In the genomic region with DNA sequence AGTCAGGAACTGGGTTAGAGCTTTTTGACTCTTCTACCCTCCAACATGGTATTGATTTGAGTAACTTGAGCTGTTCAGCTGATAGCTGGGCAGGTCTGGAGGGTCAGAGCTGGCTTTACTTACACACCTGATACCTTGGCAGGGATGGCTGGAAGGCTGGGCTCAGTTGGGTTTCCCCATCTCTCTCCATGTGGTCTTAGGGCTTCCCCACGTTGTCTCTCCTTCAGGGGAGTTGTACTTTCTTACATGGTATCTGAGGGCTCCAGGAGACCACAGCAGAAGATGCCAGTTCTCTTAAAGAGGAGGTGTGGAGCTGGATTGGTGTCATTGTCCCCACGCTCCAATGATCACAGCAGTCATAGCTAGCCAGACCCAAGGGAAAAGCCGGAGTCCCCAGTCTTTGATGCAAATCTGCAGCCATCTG, we compare ENCODE assay signal across 13 cellular contexts. TPM values are rescaled to one million over a fixed set of nuclear protein-coding genes. Genes with fewer than 3 reads are reported as not detected.
DNase-seq lines count a peak whose midpoint lies in the region; ATAC-seq, FAIRE-seq and TF ChIP-seq lines count a peak whose summit lies in the region.
"Had no signal": no experiment of that assay in that cellular context is flagged by ENCODE, and none has a peak within 500 bp of the region (broad histone marks: within the 10 kb centered on the region; RNA-seq: fewer than 3 reads in every experiment).

No MANE protein-coding gene starts in this region.

- no peaks in the 10 kb centered on the region for H3K27me3 Mint-ChIP-seq in neural progenitor cell (ENCODE audit: insufficient read depth, low read depth)
- H3K27me3 Mint-ChIP-seq: activated T-cell treated with anti-CD3 and anti-CD28 coated beads, Interleukin-2, amount 50 U/mL, for 24 hours had no signal

- H2AFZ ChIP-seq in neural progenitor cell (replicated peaks): no peak overlapping the region

- no peaks in the 10 kb centered on the region for H3K9me3 ChIP-seq in neural progenitor cell (ENCODE audit: low read depth)
- H3K9me3 ChIP-seq: lower lobe of right lung, stomach had no signal

- no peak for TF ChIP-seq POLR2A in GM12891 (IDR thresholded peaks at IDR 0.05; ENCODE audit: low read depth, low read length)

- no peaks in the 10 kb centered on the region for H3F3A ChIP-seq in neural progenitor cell (ENCODE audit: low read depth)

- H3K4me3 ChIP-seq in neural progenitor cell: no peak overlapping the region
- H3K4me3 ChIP-seq: lower lobe of right lung, stomach had no signal

- H3K9me3 Mint-ChIP-seq in neural progenitor cell: no peaks in the 10 kb centered on the region
- H3K9me3 Mint-ChIP-seq: activated T-cell treated with anti-CD3 and anti-CD28 coated beads, Interleukin-2, amount 50 U/mL, for 24 hours had no signal

- peak; percentile 65 for ATAC-seq in GM19351 (IDR thresholded peaks at IDR 0.05; ENCODE audit: unreplicated experiment)
- ATAC-seq in HG02678 (IDR thresholded peaks at IDR 0.05; ENCODE audit: unreplicated experiment): peak; percentile 66
- ATAC-seq in HG03378 (IDR thresholded peaks at IDR 0.05; ENCODE audit: unreplicated experiment): peak; percentile 82
- ATAC-seq: lower lobe of right lung had no signal

- FAIRE-seq in GM12891 (lab: Jason Lieb, UNC): no peak

- no peak overlapping the region for H3K9ac ChIP-seq in neural progenitor cell
- H3K9ac ChIP-seq: parathyroid adenoma had no signal

- H3K27ac Mint-ChIP-seq in neural progenitor cell: no peak overlapping the region
- H3K27ac Mint-ChIP-seq: activated T-cell treated with anti-CD3 and anti-CD28 coated beads, Interleukin-2, amount 50 U/mL, for 24 hours had no signal

- H3K36me3 Mint-ChIP-seq in neural progenitor cell: no peaks in the 10 kb centered on the region

- no peak for TF ChIP-seq CTCF in neural progenitor cell (IDR thresholded peaks at IDR 0.05)

- no peaks in the 10 kb centered on the region for H3K4me1 Mint-ChIP-seq in neural progenitor cell

- no peaks in the 10 kb centered on the region for H3K79me2 ChIP-seq in neural progenitor cell (ENCODE audit: low read depth)
- H3K79me2 ChIP-seq: parathyroid adenoma had no signal

- H3K27ac ChIP-seq in neural progenitor cell: no peak overlapping the region
- H3K27ac ChIP-seq: lower lobe of right lung, stomach had no signal

- H3K4me1 ChIP-seq in neural progenitor cell: no peaks in the 10 kb centered on the region
- H3K4me1 ChIP-seq: lower lobe of right lung, stomach had no signal

- no peaks in the 10 kb centered on the region for H4K20me1 ChIP-seq in neural progenitor cell (ENCODE audit: low read depth)

- no peaks in the 10 kb centered on the region for H3K36me3 ChIP-seq in neural progenitor cell
- H3K36me3 ChIP-seq: lower lobe of right lung had no signal

- no peaks in the 10 kb centered on the region for H3K27me3 ChIP-seq in neural progenitor cell
- H3K27me3 ChIP-seq: stomach had no signal

- H3K4me2 ChIP-seq in neural progenitor cell: no peak overlapping the region

- DNase-seq in GM12891 (ENCODE audit: insufficient read length, low spot score) (no peak), neural progenitor cell (ENCODE audit: low spot score) (no peak), cerebellum (ENCODE audit: low spot score) (no peak), DMS53 treated with DMSO at 0.1 percent for 48 hours (lab: John Stamatoyannopoulos, UW; ENCODE audit: unreplicated experiment) (no peak), OCI-M1 (lab: John Stamatoyannopoulos, UW) (no peak)
- DNase-seq: activated T-cell treated with anti-CD3 and anti-CD28 coated beads, Interleukin-2, amount 50 U/mL, for 24 hours; head of caudate nucleus; lower lobe of right lung; stomach had no signal

- H3K4me3 Mint-ChIP-seq in neural progenitor cell: no peak overlapping the region
- H3K4me3 Mint-ChIP-seq: activated T-cell treated with anti-CD3 and anti-CD28 coated beads, Interleukin-2, amount 50 U/mL, for 24 hours had no signal

TF ChIP-seq in GM12891, 5 proteins besides CTCF, POLR2A, EP300 and RAD21:
- TF ChIP-seq SPI1 (IDR thresholded peaks at IDR 0.05; ENCODE audit: low read depth, low read length) (0 out of 2 replicates have a peak, but pooled peaks have one; percentile 14), TAF1 (IDR thresholded peaks at IDR 0.05; ENCODE audit: low read depth, low read length) (no peak), PAX5 (IDR thresholded peaks at IDR 0.05; ENCODE audit: insufficient read depth, low read length, severe bottlenecking) (peak; percentile 14)

RNA-seq across cellular contexts. Expression of a gene that starts 25.6 kb away (rescaled TPM):
- polyA plus RNA-seq in GM12891 (2012; ENCODE audit: low read depth, missing spikeins): 10.5 TPM
- total RNA-seq in neural progenitor cell (ENCODE audit: low replicate concordance) (25.9 and 35.7 TPM in 2 replicates), cerebellum (16.3 TPM)
